Comparison of ENCODE assay signal across 14 cellular contexts in the genomic region with DNA sequence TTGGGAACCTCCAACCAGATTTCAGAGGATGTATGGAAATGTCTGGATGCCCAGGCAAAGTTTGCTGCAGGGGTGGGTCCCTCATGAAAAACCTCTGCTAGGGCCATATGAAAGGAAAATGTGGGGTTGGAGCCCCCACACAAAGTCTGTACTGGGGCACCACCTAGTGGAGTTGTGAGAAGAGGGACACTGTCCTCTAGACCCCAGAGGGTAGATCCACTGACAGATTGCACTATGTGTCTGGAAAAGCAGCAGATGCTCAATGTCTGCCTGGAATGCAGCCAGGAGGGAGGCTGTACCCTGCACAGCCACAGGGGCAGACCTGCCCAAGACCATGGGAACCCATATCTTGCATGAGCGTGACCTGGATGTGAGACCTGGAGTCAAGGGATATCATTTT.
DNase-seq lines count a peak whose midpoint lies in the region; ATAC-seq and TF ChIP-seq lines count a peak whose summit lies in the region.
"Had no signal": no experiment of that assay in that cellular context is flagged by ENCODE, and none has a peak within 500 bp of the region (broad histone marks: within the 10 kb centered on the region; RNA-seq: fewer than 3 reads in every experiment).

No MANE protein-coding gene starts in this region.

- H3K27me3 ChIP-seq in A673 (replicated peaks; ENCODE audit: insufficient read depth, low read depth, low read length, poor library complexity) (no peaks in the 10 kb centered on the region), WERI-Rb-1 (ENCODE audit: insufficient read depth, low read depth, severe bottlenecking) (no peaks in the 10 kb centered on the region)
- H3K27me3 ChIP-seq: BLaER1, SJSA1 had no signal

- CTCF ChIA-PET in A673 (lab: Charles Lee): no interaction called here

- POLR2A ChIA-PET in A673 (lab: Charles Lee; ENCODE audit: low non-redundant PET): no interaction called here

- DNase-seq in A673 (ENCODE audit: low spot score) (peak; percentile 39), NCI-H2171 (lab: John Stamatoyannopoulos, UW) (peak; percentile 81), WERI-Rb-1 (peak; percentile 45), foreskin fibroblast (no peak), RPMI8226 (no peak)
- DNase-seq: CD8-positive, alpha-beta memory T cell; GOT3; Karpas-422; NCI-H2081; T-cell had no signal

- H3K4me1 ChIP-seq in A673 (ENCODE audit: insufficient read depth, low read length, poor library complexity, severe bottlenecking): no peaks in the 10 kb centered on the region
- H3K4me1 ChIP-seq: BLaER1, SJSA1 had no signal

- H3K36me3 ChIP-seq in A673 (ENCODE audit: insufficient read depth, low read length, poor library complexity, severe bottlenecking): no peaks in the 10 kb centered on the region
- H3K36me3 ChIP-seq in WERI-Rb-1: no peaks in the 10 kb centered on the region
- H3K36me3 ChIP-seq: BLaER1, SJSA1 had no signal

- intact Hi-C loops in A673 (cut with micrococcal nuclease; ENCODE audit: unreplicated experiment): loop anchor here (5.0 kb wide), 1 partner anchor 427 kb away; no protein-coding TSS in a partner anchor

- peak; percentile 42; the same call in 1 of the 2 replicates for TF ChIP-seq CTCF in A673 (conservative IDR thresholded peaks at IDR 0.05; ENCODE audit: low read depth, low read length)
- TF ChIP-seq CTCF in GM12872 (IDR thresholded peaks at IDR 0.05; ENCODE audit: insufficient read depth, low read depth, low read length): peak; percentile 14; the same call in 1 of the 3 replicates
- TF ChIP-seq CTCF in WERI-Rb-1 (IDR thresholded peaks at IDR 0.05; ENCODE audit: low read depth, low read length): peak; percentile 45; the same call in 1 of the 2 replicates
- TF ChIP-seq CTCF in foreskin fibroblast (IDR thresholded peaks at IDR 0.05; ENCODE audit: low read depth, low read length): no peak

- H3K4me3 ChIP-seq in A673 (ENCODE audit: low read depth, low read length, poor library complexity, severe bottlenecking) (no peak overlapping the region), WERI-Rb-1 (ENCODE audit: low read depth, low read length) (no peak overlapping the region), foreskin fibroblast (ENCODE audit: low read depth in 1 of 2, low read length in 2 of 2) (no peak overlapping the region)
- H3K4me3 ChIP-seq: BLaER1, SJSA1 had no signal

- no peak for ATAC-seq in GM19324 (IDR thresholded peaks at IDR 0.05; ENCODE audit: low FRiP score, unreplicated experiment)
- ATAC-seq: T-cell had no signal

- H3K9me3 ChIP-seq in A673 (ENCODE audit: low read depth, low read length, poor library complexity, severe bottlenecking) (no peaks in the 10 kb centered on the region), WERI-Rb-1 (ENCODE audit: severe bottlenecking) (no peaks in the 10 kb centered on the region)

- no TSS peak for BruUV-seq in A673 (replicated peaks; lab: Mats Ljungman, UMichigan)

- H3K27ac ChIP-seq in A673 (ENCODE audit: low read depth, low read length, poor library complexity, severe bottlenecking) (no peak overlapping the region), WERI-Rb-1 (no peak overlapping the region)
- H3K27ac ChIP-seq: BLaER1, SJSA1 had no signal

Comparison
In these comparisons a context has a peak if more than half of its experiments do, and no peak if none do; other contexts are left out.
1. DNase-seq: peak in A673 (single experiment), NCI-H2171 (single experiment) and WERI-Rb-1 (single experiment); none in foreskin fibroblast (0 of 2) and RPMI8226 (single experiment).